In genomic region chr10:117462424-117462792, GRCh38 we compare ENCODE assay signal across 12 cellular contexts.
DNase-seq lines count a peak whose midpoint lies in the region; ATAC-seq and TF ChIP-seq lines count a peak whose summit lies in the region.
"Had no signal": no experiment of that assay in that cellular context is flagged by ENCODE, and none has a peak within 500 bp of the region (broad histone marks: within the 10 kb centered on the region; RNA-seq: fewer than 3 reads in every experiment).

No MANE protein-coding gene starts in this region.

- no peak for ATAC-seq in HG03095 (IDR thresholded peaks at IDR 0.05; ENCODE audit: unreplicated experiment)
- no peak for ATAC-seq in natural killer cell treated with Interleukin-12 subunit alpha and Interleukin-12 subunit beta and Interleukin-15 and Interleukin-18, amount 100 ng/mL, for 72 hours

- no peak overlapping the region for H3K23ac ChIP-seq in mesendoderm (ENCODE audit: low read length)

- H3K4me3 ChIP-seq in ACC112 (ENCODE audit: low read depth, low read length) (no peak overlapping the region), HEK293 (ENCODE audit: low read depth, low read length) (no peak overlapping the region), mesendoderm (ENCODE audit: low read length) (no peak overlapping the region), Peyer's patch (no peak overlapping the region)
- H3K4me3 ChIP-seq: gastroesophageal sphincter, SJCRH30 had no signal

- H2AFZ ChIP-seq in ACC112 (ENCODE audit: low read length, unreplicated experiment), result no peak overlapping the region

- H2BK5ac ChIP-seq in mesendoderm (ENCODE audit: low read length), result no peak overlapping the region

- H3K18ac ChIP-seq in mesendoderm (ENCODE audit: low read length), result no peak overlapping the region

- H3K56ac ChIP-seq in mesendoderm (ENCODE audit: low read length), result no peak overlapping the region

- H4K8ac ChIP-seq in mesendoderm (ENCODE audit: low read depth, low read length), result no peak overlapping the region

- CTCF ChIA-PET in HEK293 (lab: Yijun Ruan, JAX), result interaction anchor here (1.2 to 3.3 kb wide), 3 partner anchors 20 to 143 kb away, joined by 4 to 25 read pairs (median 5); no protein-coding TSS in a partner anchor

- H3K79me1 ChIP-seq in mesendoderm (ENCODE audit: low read length), result no peaks in the 10 kb centered on the region

- no peaks in the 10 kb centered on the region for H3K36me3 ChIP-seq in ACC112 (ENCODE audit: insufficient read depth, low read length)
- no peaks in the 10 kb centered on the region for H3K36me3 ChIP-seq in HEK293 (ENCODE audit: control insufficient read depth in 2 of 2, insufficient read depth in 1 of 2, low read length in 2 of 2)
- H3K36me3 ChIP-seq in mesendoderm (ENCODE audit: control insufficient read depth, insufficient read depth, low read length), result no peaks in the 10 kb centered on the region
- H3K36me3 ChIP-seq in Peyer's patch, result no peaks in the 10 kb centered on the region
- H3K36me3 ChIP-seq: gastroesophageal sphincter, SJCRH30 had no signal

- no peaks in the 10 kb centered on the region for H3K79me2 ChIP-seq in ACC112 (ENCODE audit: control insufficient read depth, insufficient read depth, low read length, unreplicated experiment)
- H3K79me2 ChIP-seq in mesendoderm (ENCODE audit: control insufficient read depth, insufficient read depth, low read length), result no peaks in the 10 kb centered on the region

- no peaks in the 10 kb centered on the region for H3K9me3 ChIP-seq in HEK293 (ENCODE audit: control insufficient read depth, insufficient read depth, low read depth, low read length)
- no peaks in the 10 kb centered on the region for H3K9me3 ChIP-seq in Peyer's patch
- H3K9me3 ChIP-seq: SJCRH30 had no signal

- H2BK15ac ChIP-seq in mesendoderm (replicated peaks; ENCODE audit: low read depth), result no peak overlapping the region

- WGBS in mesendoderm (ENCODE audit: extremely low coverage, insufficient coverage, low lambda C conversion rate), result no CpG with 5 or more reads among the region's 6 CpGs

- H3K27me3 Mint-ChIP-seq in chondrocyte (ENCODE audit: low read depth), result peaks cover 7% of the 10 kb centered on the region
- H3K27me3 Mint-ChIP-seq in natural killer cell treated with Interleukin-12 subunit alpha and Interleukin-12 subunit beta and Interleukin-15 and Interleukin-18, amount 100 ng/mL, for 72 hours, result peaks cover 21 to 24% of the 10 kb centered on the region in 2 donors

- H3K4me3 Mint-ChIP-seq in chondrocyte (ENCODE audit: unreplicated experiment), result no peak overlapping the region
- no peak overlapping the region for H3K4me3 Mint-ChIP-seq in natural killer cell treated with Interleukin-12 subunit alpha and Interleukin-12 subunit beta and Interleukin-15 and Interleukin-18, amount 100 ng/mL, for 72 hours
- H3K4me3 Mint-ChIP-seq: activated CD4-positive, alpha-beta memory T cell treated with anti-CD3 and anti-CD28 coated beads for 36 hours; CD4-positive, alpha-beta T cell had no signal

- POLR2A ChIA-PET in HEK293 (lab: Yijun Ruan, JAX), result interaction anchor here (1.2 to 1.3 kb wide), 2 partner anchors 19 to 20 kb away, joined by 3 read pairs; no protein-coding TSS in a partner anchor

- no peak overlapping the region for H2BK120ac ChIP-seq in mesendoderm (ENCODE audit: low read depth, low read length)

- H3K9ac ChIP-seq in mesendoderm (ENCODE audit: low read length), result no peak overlapping the region

- H3K27ac ChIP-seq in ACC112 (ENCODE audit: low read depth, low read length) (peak overlapping the region; percentile 40; the same call in 1 of the 2 replicates), HEK293 (ENCODE audit: extremely low read depth, low read depth, low read length) (no peak overlapping the region), mesendoderm (ENCODE audit: low read depth, low read length) (no peak overlapping the region), Peyer's patch (peak overlapping the region in 1 of 4 donors; percentile 35)
- H3K27ac ChIP-seq: SJCRH30 had no signal

- H4K5ac ChIP-seq in mesendoderm (ENCODE audit: low read length), result no peak overlapping the region

- no peak overlapping the region for H2AK5ac ChIP-seq in mesendoderm (ENCODE audit: low read length)

- H3K36me3 Mint-ChIP-seq in chondrocyte (ENCODE audit: low read depth), result no peaks in the 10 kb centered on the region
- H3K36me3 Mint-ChIP-seq in natural killer cell treated with Interleukin-12 subunit alpha and Interleukin-12 subunit beta and Interleukin-15 and Interleukin-18, amount 100 ng/mL, for 72 hours, result no peaks in the 10 kb centered on the region
- H3K36me3 Mint-ChIP-seq: activated CD4-positive, alpha-beta memory T cell treated with anti-CD3 and anti-CD28 coated beads for 36 hours had no signal

- intact Hi-C loops in head of caudate nucleus (cut with DNase I), result no loop called here

- no peak overlapping the region for H3K4ac ChIP-seq in mesendoderm (ENCODE audit: low read depth, low read length)

- H3K4me1 ChIP-seq in ACC112 (ENCODE audit: control insufficient read depth, insufficient read depth, low read length, unreplicated experiment) (peaks cover 14% of the 10 kb centered on the region), HEK293 (ENCODE audit: control insufficient read depth, insufficient read depth, low read length) (peaks cover 8% of the 10 kb centered on the region), mesendoderm (ENCODE audit: control insufficient read depth, low read depth, low read length) (peaks cover 2% of the 10 kb centered on the region), Peyer's patch (no peaks in the 10 kb centered on the region)
- H3K4me1 ChIP-seq: SJCRH30 had no signal

- H3K27me3 ChIP-seq in ACC112 (ENCODE audit: insufficient read depth, low read length) (peaks cover 9% of the 10 kb centered on the region; the same call in 1 of the 2 replicates), mesendoderm (ENCODE audit: insufficient read depth, low read length, poor library complexity) (no peaks in the 10 kb centered on the region), Peyer's patch (no peaks in the 10 kb centered on the region)

- H3K4me1 Mint-ChIP-seq in chondrocyte (ENCODE audit: low read depth), result no peaks in the 10 kb centered on the region
- H3K4me1 Mint-ChIP-seq in natural killer cell treated with Interleukin-12 subunit alpha and Interleukin-12 subunit beta and Interleukin-15 and Interleukin-18, amount 100 ng/mL, for 72 hours (ENCODE audit: low read depth in 2 of 2), result no peaks in the 10 kb centered on the region

- TF ChIP-seq CTCF in HEK293 (tag by site-specific recombination; IDR thresholded peaks at IDR 0.05), result 0 out of 2 replicates have a peak, but pooled peaks have one; percentile 23
- TF ChIP-seq CTCF in chondrocyte (IDR thresholded peaks at IDR 0.05), result peak; percentile 37
- no peak for TF ChIP-seq CTCF in Peyer's patch (IDR thresholded peaks at IDR 0.05)

- no peak overlapping the region for H3K27ac Mint-ChIP-seq in chondrocyte (ENCODE audit: unreplicated experiment)
- no peak overlapping the region for H3K27ac Mint-ChIP-seq in natural killer cell treated with Interleukin-12 subunit alpha and Interleukin-12 subunit beta and Interleukin-15 and Interleukin-18, amount 100 ng/mL, for 72 hours
- H3K27ac Mint-ChIP-seq: activated CD4-positive, alpha-beta memory T cell treated with anti-CD3 and anti-CD28 coated beads for 36 hours; CD4-positive, alpha-beta T cell had no signal

- H3K4me2 ChIP-seq in mesendoderm (ENCODE audit: low read length), result no peak overlapping the region

- peaks cover 3% of the 10 kb centered on the region for H3K9me3 Mint-ChIP-seq in chondrocyte (ENCODE audit: low read depth)
- no peaks in the 10 kb centered on the region for H3K9me3 Mint-ChIP-seq in natural killer cell treated with Interleukin-12 subunit alpha and Interleukin-12 subunit beta and Interleukin-15 and Interleukin-18, amount 100 ng/mL, for 72 hours
- H3K9me3 Mint-ChIP-seq: CD4-positive, alpha-beta T cell had no signal

- DNase-seq in chondrocyte (ENCODE audit: low spot score), result no peak
- peak; percentile 67 for DNase-seq in mesendoderm
- DNase-seq in head of caudate nucleus, result no peak
- DNase-seq in natural killer cell treated with Interleukin-12 subunit alpha and Interleukin-12 subunit beta and Interleukin-15 and Interleukin-18, amount 100 ng/mL, for 72 hours (ENCODE audit: low spot score), result no peak
- DNase-seq in Peyer's patch, result no peak
- DNase-seq: activated CD4-positive, alpha-beta memory T cell treated with anti-CD3 and anti-CD28 coated beads for 36 hours; CD4-positive, alpha-beta T cell; SJCRH30 had no signal

- no peak for TF ChIP-seq POLR2A in Peyer's patch (IDR thresholded peaks at IDR 0.05)

TF ChIP-seq in HEK293, 187 proteins besides CTCF, POLR2A, EP300 and RAD21 (continues in another document):
- TF ChIP-seq REPIN1 (tag by site-specific recombination; IDR thresholded peaks at IDR 0.05; ENCODE audit: low read depth), result no peak
- no peak for TF ChIP-seq ZNF792 (tag by site-specific recombination; IDR thresholded peaks at IDR 0.05)
- TF ChIP-seq ZBTB11 (tag by site-specific recombination; conservative IDR thresholded peaks at IDR 0.05; ENCODE audit: low read depth), result no peak
- no peak for TF ChIP-seq ZNF394 (tag by site-specific recombination; IDR thresholded peaks at IDR 0.05; ENCODE audit: borderline replicate concordance)
- no peak for TF ChIP-seq GLIS2 (tag by site-specific recombination; IDR thresholded peaks at IDR 0.05)
- TF ChIP-seq ZNF112 (tag by site-specific recombination; IDR thresholded peaks at IDR 0.05), result no peak

Comparison
In these comparisons a context has a peak if more than half of its experiments do, and no peak if none do; other contexts are left out.
1. CTCF ChIP-seq: peak in HEK293 (single experiment) and chondrocyte (single experiment); none in Peyer's patch (0 of 6).